In the genomic region with DNA sequence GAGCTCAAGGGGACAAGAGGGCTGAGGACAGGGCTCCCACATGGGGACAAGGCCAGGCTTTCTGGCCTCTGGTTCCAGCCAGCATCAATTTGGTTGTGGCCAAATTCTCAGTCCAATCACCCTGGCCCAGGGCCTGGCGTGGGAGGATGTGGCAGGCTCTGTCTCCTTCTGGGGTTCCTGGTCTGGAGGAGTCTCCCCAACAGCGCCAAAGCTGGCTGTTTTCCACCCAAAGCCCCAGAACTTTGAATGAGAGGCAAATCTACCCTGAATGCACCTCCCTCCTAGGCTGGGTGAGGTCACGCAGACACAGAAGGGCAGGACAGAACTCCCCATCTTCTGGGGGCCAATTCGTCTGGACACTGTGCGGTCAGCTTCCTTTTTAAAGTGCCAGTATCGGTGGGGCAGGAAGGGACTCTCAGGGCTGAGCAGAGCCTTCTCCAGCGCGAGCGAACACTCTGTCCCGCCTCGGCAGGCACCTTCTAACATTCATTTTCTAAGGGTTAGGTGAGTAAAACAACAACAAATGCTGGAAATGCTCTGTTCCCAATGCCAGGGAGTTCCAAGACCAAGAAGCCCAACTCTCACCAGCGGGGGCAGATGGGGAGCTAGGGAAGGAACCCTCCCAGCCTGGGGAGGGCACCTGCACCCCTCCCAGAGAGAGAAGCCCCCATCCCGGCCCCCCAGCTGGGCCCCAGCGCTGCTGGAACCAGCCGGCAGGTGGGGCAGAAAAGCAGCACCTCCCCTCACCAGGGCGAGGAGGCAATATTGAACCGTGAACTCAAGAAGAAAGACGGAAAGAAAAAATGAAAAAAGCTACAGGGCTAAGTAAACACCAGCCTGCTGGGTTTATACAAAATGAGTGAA, we compare ENCODE assay signal across 15 cellular contexts. TPM values are rescaled to one million over a fixed set of nuclear protein-coding genes. Genes with fewer than 3 reads are reported as not detected.
DNase-seq lines count a peak whose midpoint lies in the region; ATAC-seq and TF ChIP-seq lines count a peak whose summit lies in the region.
"Had no signal": no experiment of that assay in that cellular context is flagged by ENCODE, and none has a peak within 500 bp of the region (broad histone marks: within the 10 kb centered on the region; RNA-seq: fewer than 3 reads in every experiment).

No MANE protein-coding gene starts in this region.

- no peak overlapping the region for H3K4me3 ChIP-seq in adipocyte (ENCODE audit: low read length)
- H3K4me3 ChIP-seq in testis: no peak overlapping the region
- H3K4me3 ChIP-seq: pancreas, spleen had no signal

- ATAC-seq in activated naive CD4-positive, alpha-beta T cell treated with anti-CD3 and anti-CD28 coated beads, Interleukin-2, amount 50 U/mL, for 72 hours: no peak
- no peak for ATAC-seq in GM19035 (IDR thresholded peaks at IDR 0.05; ENCODE audit: unreplicated experiment)
- ATAC-seq: left colon; pancreas; stimulated activated naive CD8-positive, alpha-beta T cell treated with anti-CD3 and anti-CD28 coated beads, Interleukin-15, amount 100 ng/mL, for 72 hours had no signal

- WGBS in testis, 2 donors: 38 to 41% methylated on average over 14 to 18 of the region's 18 CpGs

- H3K27ac Mint-ChIP-seq in activated naive CD4-positive, alpha-beta T cell treated with anti-CD3 and anti-CD28 coated beads, Interleukin-2, amount 50 U/mL, for 24 hours: peak overlapping the region; percentile 74
- H3K27ac Mint-ChIP-seq in activated naive CD4-positive, alpha-beta T cell treated with anti-CD3 and anti-CD28 coated beads, Interleukin-2, amount 50 U/mL, for 72 hours: peak overlapping the region in 1 of 2 donors; percentile 57

- H3K4me3 Mint-ChIP-seq in activated naive CD4-positive, alpha-beta T cell treated with anti-CD3 and anti-CD28 coated beads, Interleukin-2, amount 50 U/mL, for 24 hours: no peak overlapping the region
- H3K4me3 Mint-ChIP-seq: stimulated activated naive CD8-positive, alpha-beta T cell treated with anti-CD3 and anti-CD28 coated beads, Interleukin-15, amount 100 ng/mL, for 72 hours; T-helper 1 cell treated with Interleukin-12 subunit alpha and Interleukin-12 subunit beta and Interleukin-4 antibody, amounts not matched to agents 30 μg/mL and 1 μg/mL, for 36 hours had no signal

- H3K27ac ChIP-seq in testis: peak overlapping the region; percentile 56 to 79
- H3K27ac ChIP-seq: pancreas had no signal

- intact Hi-C loops in testis (cut with DNase I; ENCODE audit: low total_unique reads): loop anchor here (5.0 kb wide), 1 partner anchor 176 kb away; no protein-coding TSS in a partner anchor

- H3K9me3 ChIP-seq in adipocyte (ENCODE audit: control insufficient read depth, low read length) (no peaks in the 10 kb centered on the region), testis (no peaks in the 10 kb centered on the region)
- H3K9me3 ChIP-seq: Caco-2, pancreas, spleen had no signal

- peaks cover 7% of the 10 kb centered on the region for H3K36me3 Mint-ChIP-seq in activated naive CD4-positive, alpha-beta T cell treated with anti-CD3 and anti-CD28 coated beads, Interleukin-2, amount 50 U/mL, for 24 hours
- H3K36me3 Mint-ChIP-seq in activated naive CD4-positive, alpha-beta T cell treated with anti-CD3 and anti-CD28 coated beads, Interleukin-2, amount 50 U/mL, for 72 hours: peaks cover 2 to 13% of the 10 kb centered on the region in 2 donors

- no peak for TF ChIP-seq CTCF in testis (IDR thresholded peaks at IDR 0.05)

- peaks cover 21% of the 10 kb centered on the region for H3K36me3 ChIP-seq in adipocyte (ENCODE audit: control insufficient read depth, insufficient read depth, low read length, severe bottlenecking)
- peaks cover 5% of the 10 kb centered on the region for H3K36me3 ChIP-seq in testis (ENCODE audit: low read depth, missing control alignments)

- no peaks in the 10 kb centered on the region for H3K27me3 ChIP-seq in adipocyte (replicated peaks; ENCODE audit: control insufficient read depth, insufficient read depth, low read length)
- H3K27me3 ChIP-seq in testis: no peaks in the 10 kb centered on the region
- H3K27me3 ChIP-seq: pancreas, spleen had no signal

- H3K9ac ChIP-seq in adipocyte (ENCODE audit: low read length): peak overlapping the region; percentile 1

- no peaks in the 10 kb centered on the region for H3K9me3 Mint-ChIP-seq in activated naive CD4-positive, alpha-beta T cell treated with anti-CD3 and anti-CD28 coated beads, Interleukin-2, amount 50 U/mL, for 24 hours
- H3K9me3 Mint-ChIP-seq in activated naive CD4-positive, alpha-beta T cell treated with anti-CD3 and anti-CD28 coated beads, Interleukin-2, amount 50 U/mL, for 72 hours: no peaks in the 10 kb centered on the region
- H3K9me3 Mint-ChIP-seq: stimulated activated naive CD8-positive, alpha-beta T cell treated with anti-CD3 and anti-CD28 coated beads, Interleukin-15, amount 100 ng/mL, for 72 hours; T-helper 1 cell treated with Interleukin-12 subunit alpha and Interleukin-12 subunit beta and Interleukin-4 antibody, amounts not matched to agents 30 μg/mL and 1 μg/mL, for 36 hours had no signal

- H3K27me3 Mint-ChIP-seq in activated naive CD4-positive, alpha-beta T cell treated with anti-CD3 and anti-CD28 coated beads, Interleukin-2, amount 50 U/mL, for 24 hours: no peaks in the 10 kb centered on the region
- H3K27me3 Mint-ChIP-seq: stimulated activated naive CD8-positive, alpha-beta T cell treated with anti-CD3 and anti-CD28 coated beads, Interleukin-15, amount 100 ng/mL, for 72 hours had no signal

- peaks cover 41% of the 10 kb centered on the region for H3K4me1 Mint-ChIP-seq in activated naive CD4-positive, alpha-beta T cell treated with anti-CD3 and anti-CD28 coated beads, Interleukin-2, amount 50 U/mL, for 24 hours

- DNase-seq in activated naive CD4-positive, alpha-beta T cell treated with anti-CD3 and anti-CD28 coated beads, Interleukin-2, amount 50 U/mL, for 72 hours (ENCODE audit: low spot score in 2 of 2): no peak
- DNase-seq in adipocyte (ENCODE audit: low read depth) (no peak), testis (no peak)
- DNase-seq in central memory CD4-positive, alpha-beta T cell: no peak
- DNase-seq: activated CD4-positive, alpha-beta T cell treated with anti-CD3 and anti-CD28 coated beads, Interleukin-2, amount 50 U/mL, for 48 hours; Caco-2; hippocampal formation; left colon; NCI-H187 treated with DMSO at 0.1 percent for 48 hours; spleen; stimulated activated naive CD8-positive, alpha-beta T cell treated with anti-CD3 and anti-CD28 coated beads, Interleukin-15, amount 100 ng/mL, for 72 hours had no signal

- no peak for TF ChIP-seq POLR2A in testis (IDR thresholded peaks at IDR 0.05)

- H3K4me1 ChIP-seq in adipocyte (ENCODE audit: control insufficient read depth, insufficient read depth, low read length) (peaks cover 19% of the 10 kb centered on the region), testis (peaks cover 46% of the 10 kb centered on the region)

RNA-seq across cellular contexts. Expression of a gene that starts 3.6 kb away (rescaled TPM):
- 10 to 100 TPM; 26.0 to 49.8 TPM for total RNA-seq in activated naive CD4-positive, alpha-beta T cell treated with anti-CD3 and anti-CD28 coated beads, Interleukin-2, amount 50 U/mL, for 72 hours
- 10 to 100 TPM; 33.5 to 36.4 TPM for total RNA-seq in testis
- 46.6 TPM for polyA plus RNA-seq in testis (ENCODE audit: insufficient read depth, low read depth, low replicate concordance)

RNA-seq across cellular contexts. Expression of a gene that starts 10.7 kb away (rescaled TPM):
- total RNA-seq in activated naive CD4-positive, alpha-beta T cell treated with anti-CD3 and anti-CD28 coated beads, Interleukin-2, amount 50 U/mL, for 72 hours: 1 to 10 TPM; 4.0 to 6.8 TPM
- 10 to 100 TPM in 1 of 2 donors, 1 to 10 TPM in 1; 8.4 to 10.2 TPM for total RNA-seq in testis
- polyA plus RNA-seq in testis (ENCODE audit: insufficient read depth, low read depth, low replicate concordance): 3.9 TPM

RNA-seq across cellular contexts. Expression of a gene that starts 24.5 kb away (rescaled TPM):
- 10 to 100 TPM; 24.5 to 43.2 TPM for total RNA-seq in activated naive CD4-positive, alpha-beta T cell treated with anti-CD3 and anti-CD28 coated beads, Interleukin-2, amount 50 U/mL, for 72 hours
- 10 to 100 TPM; 18.8 to 24.7 TPM for total RNA-seq in testis
- polyA plus RNA-seq in testis (ENCODE audit: insufficient read depth, low read depth, low replicate concordance): 10.3 TPM

RNA-seq across cellular contexts. Expression of a gene that starts 39.5 kb away (rescaled TPM):
- total RNA-seq in activated naive CD4-positive, alpha-beta T cell treated with anti-CD3 and anti-CD28 coated beads, Interleukin-2, amount 50 U/mL, for 72 hours: 10 to 100 TPM; 63.1 to 96.5 TPM
- total RNA-seq in testis: 100 to 1,000 TPM; 119 to 129 TPM
- polyA plus RNA-seq in testis (ENCODE audit: insufficient read depth, low read depth, low replicate concordance): 75.7 TPM

RNA-seq across cellular contexts. Expression of a gene that starts 41.9 kb away (rescaled TPM):
- 10 to 100 TPM; 55.2 to 56.1 TPM for total RNA-seq in activated naive CD4-positive, alpha-beta T cell treated with anti-CD3 and anti-CD28 coated beads, Interleukin-2, amount 50 U/mL, for 72 hours
- 10 to 100 TPM; 46.3 to 70.3 TPM for total RNA-seq in testis
- polyA plus RNA-seq in testis (ENCODE audit: insufficient read depth, low read depth, low replicate concordance): 43.0 TPM
